Comparison of ENCODE assay signal across 14 cellular contexts in the genomic region with DNA sequence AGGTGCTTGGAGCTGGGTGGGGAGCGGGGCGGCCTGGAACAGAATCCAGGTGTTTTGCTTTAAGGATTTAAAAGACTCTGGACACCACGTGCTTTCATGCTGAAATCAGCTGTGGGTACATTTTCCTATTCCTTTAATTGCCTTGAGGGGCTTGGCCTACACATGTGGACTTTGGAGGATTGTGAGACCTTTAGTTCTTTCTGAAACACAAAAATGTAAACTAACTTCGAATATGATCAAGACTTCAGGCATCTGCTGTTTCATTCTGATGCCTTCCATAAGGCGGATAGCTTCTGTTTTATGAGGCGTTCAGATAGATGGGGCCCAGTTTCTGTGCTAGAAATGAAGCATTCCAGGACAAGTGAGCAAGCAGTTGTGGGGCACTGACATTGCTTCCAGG. TPM values are rescaled to one million over a fixed set of nuclear protein-coding genes. Genes with fewer than 3 reads are reported as not detected.
DNase-seq lines count a peak whose midpoint lies in the region.
"Had no signal": no experiment of that assay in that cellular context is flagged by ENCODE, and none has a peak within 500 bp of the region (broad histone marks: within the 10 kb centered on the region; RNA-seq: fewer than 3 reads in every experiment).

No MANE protein-coding gene starts in this region.

- H2BK12ac ChIP-seq in mesenchymal stem cell (ENCODE audit: low read length in 2 of 2) = no peak overlapping the region

- no peak overlapping the region for H3K23ac ChIP-seq in mesenchymal stem cell (ENCODE audit: low read length in 2 of 2)

- H3K9me3 ChIP-seq in adipocyte (ENCODE audit: control insufficient read depth, low read length) (no peaks in the 10 kb centered on the region), mesenchymal stem cell (ENCODE audit: control insufficient read depth, low read length) (no peaks in the 10 kb centered on the region)
- H3K9me3 ChIP-seq: A549; BLaER1 treated with 17β-estradiol and CSF1 and Interleukin-3, amounts not matched to agents 10 nM and 100 nM; HAP-1 had no signal

- peak overlapping the region; percentile 12 for H3K27ac ChIP-seq in mesenchymal stem cell (ENCODE audit: low read length, poor library complexity, severe bottlenecking)
- H3K27ac ChIP-seq: A549; BLaER1 treated with 17β-estradiol and CSF1 and Interleukin-3, amounts not matched to agents 10 nM and 100 nM had no signal

- no peaks in the 10 kb centered on the region for H3K36me3 ChIP-seq in adipocyte (ENCODE audit: control insufficient read depth, insufficient read depth, low read length, severe bottlenecking)
- no peaks in the 10 kb centered on the region for H3K36me3 ChIP-seq in mesenchymal stem cell (ENCODE audit: control insufficient read depth in 1 of 2, insufficient read depth in 2 of 2, low read depth in 1 of 2, low read length in 2 of 2)
- H3K36me3 ChIP-seq: BLaER1 treated with 17β-estradiol and CSF1 and Interleukin-3, amounts not matched to agents 10 nM and 100 nM; HAP-1 had no signal

- H3K4me1 ChIP-seq in adipocyte (ENCODE audit: control insufficient read depth, insufficient read depth, low read length) (no peaks in the 10 kb centered on the region), mesenchymal stem cell (ENCODE audit: control insufficient read depth, insufficient read depth, low read depth, low read length) (peaks cover 6% of the 10 kb centered on the region)
- H3K4me1 ChIP-seq: A549, HAP-1 had no signal

- H3K4ac ChIP-seq in mesenchymal stem cell (ENCODE audit: low read depth in 1 of 2, low read length in 2 of 2) = no peak overlapping the region

- H4K8ac ChIP-seq in mesenchymal stem cell (ENCODE audit: low read length) = no peak overlapping the region

- H3K4me2 ChIP-seq in mesenchymal stem cell (ENCODE audit: low read length, poor library complexity, severe bottlenecking) = no peak overlapping the region
- H3K4me2 ChIP-seq: A549; BLaER1 treated with 17β-estradiol and CSF1 and Interleukin-3, amounts not matched to agents 10 nM and 100 nM had no signal

- no peak overlapping the region for H2AFZ ChIP-seq in mesenchymal stem cell (ENCODE audit: low read depth, low read length)

- H3K27me3 ChIP-seq in adipocyte (replicated peaks; ENCODE audit: control insufficient read depth, insufficient read depth, low read length) = peaks cover 13% of the 10 kb centered on the region
- peaks cover 7 to 10% of the 10 kb centered on the region in 2 experiments for H3K27me3 ChIP-seq in mesenchymal stem cell (ENCODE audit: control insufficient read depth in 1 of 2, insufficient read depth in 1 of 2, low read length in 2 of 2)
- H3K27me3 ChIP-seq: BLaER1 treated with 17β-estradiol and CSF1 and Interleukin-3, amounts not matched to agents 10 nM and 100 nM had no signal

- H3K9ac ChIP-seq in adipocyte (ENCODE audit: low read length) = no peak overlapping the region
- H3K9ac ChIP-seq in mesenchymal stem cell (ENCODE audit: low read length) = no peak overlapping the region
- H3K9ac ChIP-seq: BLaER1 treated with 17β-estradiol and CSF1 and Interleukin-3, amounts not matched to agents 10 nM and 100 nM had no signal

- peak; percentile 30 for DNase-seq in EL
- DNase-seq in adipocyte (ENCODE audit: low read depth) = peak; percentile 43
- DNase-seq in mesenchymal stem cell = no peak
- DNase-seq in GDM1 (lab: John Stamatoyannopoulos, UW) = no peak
- no peak for DNase-seq in iPS-NIHi7 (ENCODE audit: extremely low spot score)
- no peak for DNase-seq in stimulated activated CD8-positive, alpha-beta memory T cell treated with anti-CD3 and anti-CD28 coated beads, Interleukin-4, amount 100 ng/mL, for 48 hours
- DNase-seq: AML-193; CD4-positive, CD25-positive, alpha-beta regulatory T cell; DMS53 had no signal

- whole genome bisulfite sequencing in mesenchymal stem cell = 75% methylated on average over 6 of the region's 6 CpGs

- H3K14ac ChIP-seq in mesenchymal stem cell (ENCODE audit: low read length in 2 of 2) = no peak overlapping the region

- H2BK120ac ChIP-seq in mesenchymal stem cell (ENCODE audit: low read depth, low read length) = no peak overlapping the region

- no peak overlapping the region for H2BK15ac ChIP-seq in mesenchymal stem cell (ENCODE audit: low read depth, poor library complexity, severe bottlenecking)

- no peak overlapping the region for H2AK5ac ChIP-seq in mesenchymal stem cell (ENCODE audit: low read length, severe bottlenecking)

- no peak overlapping the region for H3K18ac ChIP-seq in mesenchymal stem cell (ENCODE audit: low read depth in 1 of 2, low read length in 2 of 2)

- H3K4me3 ChIP-seq in adipocyte (ENCODE audit: low read length) (no peak overlapping the region), mesenchymal stem cell (ENCODE audit: insufficient read depth in 1 of 2, low read depth in 1 of 2, low read length in 2 of 2) (no peak overlapping the region)
- H3K4me3 ChIP-seq: A549; BLaER1 treated with 17β-estradiol and CSF1 and Interleukin-3, amounts not matched to agents 10 nM and 100 nM; HAP-1 had no signal

- H2BK5ac ChIP-seq in mesenchymal stem cell (ENCODE audit: low read depth, low read length, poor library complexity, severe bottlenecking) = no peak overlapping the region

- H3K79me1 ChIP-seq in mesenchymal stem cell (replicated peaks; ENCODE audit: low read length, poor library complexity, severe bottlenecking) = no peaks in the 10 kb centered on the region

- H4K91ac ChIP-seq in mesenchymal stem cell (ENCODE audit: low read length) = no peak overlapping the region

RNA-seq across cellular contexts. Expression of gene NOBOX, which starts 1.4 kb away (rescaled TPM):
- polyA plus RNA-seq in mesenchymal stem cell (2013, experiment 1 of 2) = not detected
- not detected for polyA plus RNA-seq in mesenchymal stem cell (2013, experiment 2 of 2)
- polyA plus RNA-seq: A549; CD4-positive, CD25-positive, alpha-beta regulatory T cell; H1; HepG2 had no signal

RNA-seq across cellular contexts. Expression of gene ARHGEF5, which starts 49.7 kb away (rescaled TPM):
- 4.5 TPM for polyA plus RNA-seq in mesenchymal stem cell (2013, experiment 1 of 2)
- 4.1 TPM for polyA plus RNA-seq in mesenchymal stem cell (2013, experiment 2 of 2)

Comparison
In these comparisons a context has a peak if more than half of its experiments do, and no peak if none do; other contexts are left out.
1. DNase-seq: peak in EL (single experiment) and adipocyte (single experiment); none in mesenchymal stem cell (single experiment), GDM1 (single experiment), iPS-NIHi7 (single experiment) and stimulated activated CD8-positive, alpha-beta memory T cell treated with anti-CD3 and anti-CD28 coated beads, Interleukin-4, amount 100 ng/mL, for 48 hours (single experiment).